ENCODE assay signal across 11 cellular contexts in genomic region chr1:1859970-1860691, GRCh38. TPM values are rescaled to one million over a fixed set of nuclear protein-coding genes. Genes with fewer than 3 reads are reported as not detected.
DNase-seq lines count a peak whose midpoint lies in the region; ATAC-seq and TF ChIP-seq lines count a peak whose summit lies in the region.
"Not testable (repeated sequence)": the region's sequence is repeated elsewhere in the genome, so short reads cannot be mapped to it uniquely, and the experiment has no call there.
"Had no signal": no experiment of that assay in that cellular context is flagged by ENCODE, and none has a peak within 500 bp of the region (broad histone marks: within the 10 kb centered on the region; RNA-seq: fewer than 3 reads in every experiment).

No MANE protein-coding gene starts in this region.

- not testable (repeated sequence) for TF ChIP-seq CTCF in A673 (conservative IDR thresholded peaks at IDR 0.05; ENCODE audit: low read depth, low read length); HFF-Myc (IDR thresholded peaks at IDR 0.05; ENCODE audit: low read depth, low read length, missing control alignments); heart right ventricle (IDR thresholded peaks at IDR 0.05); smooth muscle cell (IDR thresholded peaks at IDR 0.05; ENCODE audit: borderline replicate concordance, insufficient read depth, poor library complexity, severe bottlenecking)

- H3K27me3 Mint-ChIP-seq in activated T-helper 17 cell treated with anti-CD3 and anti-CD28 coated beads, Interleukin-2, amount 50 U/mL, for 72 hours; effector memory CD8-positive, alpha-beta T cell; naive thymus-derived CD8-positive, alpha-beta T cell: not testable (repeated sequence)

- peaks cover 100% of the 10 kb centered on the region for H3K79me2 ChIP-seq in smooth muscle cell (ENCODE audit: low read depth)

- POLR2A ChIA-PET in A673 (lab: Charles Lee; ENCODE audit: low non-redundant PET): not testable (repeated sequence)
- POLR2A ChIA-PET in naive thymus-derived CD8-positive, alpha-beta T cell (lab: Charles Lee): interaction anchor here (1.3 kb wide), 1 partner anchor 48 kb away, joined by 3 read pairs; no protein-coding TSS in a partner anchor

- peak; percentile 40 for DNase-seq in A673 (ENCODE audit: low spot score)
- DNase-seq in HFF-Myc (ENCODE audit: extremely low read depth, low read depth); SK-N-MC (ENCODE audit: low read depth, low spot score); effector memory CD8-positive, alpha-beta T cell; heart right ventricle; naive thymus-derived CD8-positive, alpha-beta T cell; smooth muscle cell (lab: John Stamatoyannopoulos, UW; ENCODE audit: unreplicated experiment): not testable (repeated sequence)

- BruUV-seq in A673 (replicated peaks; lab: Mats Ljungman, UMichigan): not testable (repeated sequence)

- peaks cover 100% of the 10 kb centered on the region for H4K20me1 ChIP-seq in smooth muscle cell (ENCODE audit: low read depth)

- H3K27ac ChIP-seq in A673 (ENCODE audit: low read depth, low read length, poor library complexity, severe bottlenecking) (peak overlapping the region; percentile 93), SK-N-MC (peak overlapping the region; percentile 98), heart right ventricle (peak overlapping the region; percentile 57 to 87 (median 82)), smooth muscle cell (ENCODE audit: low read depth) (peak overlapping the region; percentile 74)

- H3K4me1 Mint-ChIP-seq in activated T-helper 17 cell treated with anti-CD3 and anti-CD28 coated beads, Interleukin-2, amount 50 U/mL, for 72 hours: peaks cover 35% of the 10 kb centered on the region
- peaks cover 59 to 83% of the 10 kb centered on the region in 2 donors for H3K4me1 Mint-ChIP-seq in effector memory CD8-positive, alpha-beta T cell (ENCODE audit: low read depth in 2 of 2)
- H3K4me1 Mint-ChIP-seq in naive thymus-derived CD8-positive, alpha-beta T cell: peaks cover 27 to 96% (median 76%) of the 10 kb centered on the region in 4 donors

- not testable (repeated sequence) for H3K9me3 ChIP-seq in A673 (ENCODE audit: low read depth, low read length, poor library complexity, severe bottlenecking); SK-N-MC (ENCODE audit: low read depth, low read length); heart right ventricle; smooth muscle cell (replicated peaks; ENCODE audit: low read depth)

- peak; percentile 63 for ATAC-seq in activated T-helper 17 cell treated with anti-CD3 and anti-CD28 coated beads, Interleukin-2, amount 50 U/mL, for 72 hours (replicated peaks)
- not testable (repeated sequence) for ATAC-seq in effector memory CD8-positive, alpha-beta T cell (replicated peaks); heart right ventricle; naive thymus-derived CD8-positive, alpha-beta T cell

- peak overlapping the region; percentile 56 for H3K4me2 ChIP-seq in smooth muscle cell

- intact Hi-C loops in A673 (cut with micrococcal nuclease; ENCODE audit: unreplicated experiment): not testable (repeated sequence)
- intact Hi-C loops in heart right ventricle (cut with DNase I): loop anchor here in 6 of 10 donors (2.0 to 5.0 kb wide), 6 partner anchors 29 to 78 kb away; partner anchors contain the start of gene GNB1 (in 4 of the 6)

- not testable (repeated sequence) for H2AFZ ChIP-seq in smooth muscle cell (ENCODE audit: low read depth)

- H3K9ac ChIP-seq in SK-N-MC (ENCODE audit: insufficient read length); smooth muscle cell (ENCODE audit: low read depth): not testable (repeated sequence)

- peak overlapping the region; percentile 65 for H3K27ac Mint-ChIP-seq in activated T-helper 17 cell treated with anti-CD3 and anti-CD28 coated beads, Interleukin-2, amount 50 U/mL, for 72 hours
- H3K27ac Mint-ChIP-seq in effector memory CD8-positive, alpha-beta T cell: peak overlapping the region; percentile 66 to 91
- H3K27ac Mint-ChIP-seq in naive thymus-derived CD8-positive, alpha-beta T cell: peak overlapping the region; percentile 32 to 90 (median 60)

- not testable (repeated sequence) for H3K36me3 ChIP-seq in A673 (ENCODE audit: insufficient read depth, low read length, poor library complexity, severe bottlenecking); SK-N-MC (ENCODE audit: insufficient read depth, low read length); heart right ventricle; smooth muscle cell (ENCODE audit: low read depth)

- not testable (repeated sequence) for H3K9me3 Mint-ChIP-seq in activated T-helper 17 cell treated with anti-CD3 and anti-CD28 coated beads, Interleukin-2, amount 50 U/mL, for 72 hours; effector memory CD8-positive, alpha-beta T cell; naive thymus-derived CD8-positive, alpha-beta T cell

- peaks cover 20% of the 10 kb centered on the region for H3K36me3 Mint-ChIP-seq in activated T-helper 17 cell treated with anti-CD3 and anti-CD28 coated beads, Interleukin-2, amount 50 U/mL, for 72 hours (ENCODE audit: low read depth)
- peaks cover 29% of the 10 kb centered on the region for H3K36me3 Mint-ChIP-seq in effector memory CD8-positive, alpha-beta T cell (ENCODE audit: insufficient read depth)
- not testable (repeated sequence) for H3K36me3 Mint-ChIP-seq in naive thymus-derived CD8-positive, alpha-beta T cell

- WGBS in heart right ventricle, 2 donors: 74 to 86% methylated on average over 8 of the region's 8 CpGs
- 88% methylated on average over 8 of the region's 8 CpGs for WGBS in smooth muscle cell (ENCODE audit: low lambda C conversion rate)

- peak overlapping the region; percentile 31 for H3K4me3 Mint-ChIP-seq in activated T-helper 17 cell treated with anti-CD3 and anti-CD28 coated beads, Interleukin-2, amount 50 U/mL, for 72 hours
- peak overlapping the region; percentile 21 to 56 for H3K4me3 Mint-ChIP-seq in effector memory CD8-positive, alpha-beta T cell
- H3K4me3 Mint-ChIP-seq in naive thymus-derived CD8-positive, alpha-beta T cell: peak overlapping the region in 5 of 10 donors; percentile 20 to 59 (median 32)

- CTCF ChIA-PET in A673 (lab: Charles Lee): not testable (repeated sequence)

- H3K27me3 ChIP-seq in A673 (replicated peaks; ENCODE audit: insufficient read depth, low read depth, low read length, poor library complexity); heart right ventricle; smooth muscle cell (ENCODE audit: low read depth): not testable (repeated sequence)

- H3K4me1 ChIP-seq in A673 (ENCODE audit: insufficient read depth, low read length, poor library complexity, severe bottlenecking): peaks cover 52% of the 10 kb centered on the region
- H3K4me1 ChIP-seq in heart right ventricle: peaks cover 32 to 100% (median 97%) of the 10 kb centered on the region in 9 donors
- peaks cover 22% of the 10 kb centered on the region for H3K4me1 ChIP-seq in smooth muscle cell (ENCODE audit: low read depth)

- H3F3A ChIP-seq in smooth muscle cell (ENCODE audit: low read depth): not testable (repeated sequence)

- H3K4me3 ChIP-seq in A673 (ENCODE audit: low read depth, low read length, poor library complexity, severe bottlenecking); smooth muscle cell: not testable (repeated sequence)
- peak overlapping the region; percentile 26; the same call in 1 of the 2 replicates for H3K4me3 ChIP-seq in HFF-Myc (replicated peaks; ENCODE audit: low read depth, low read length)
- peak overlapping the region; percentile 81 for H3K4me3 ChIP-seq in SK-N-MC
- peak overlapping the region in 5 of 10 donors; percentile 23 to 48 (median 34) for H3K4me3 ChIP-seq in heart right ventricle

RNA-seq across cellular contexts. Expression of gene GNB1, which starts 30.8 kb away (rescaled TPM):
- 610 and 611 TPM in 2 replicates for total RNA-seq in A673 (2021)
- total RNA-seq in activated T-helper 17 cell treated with anti-CD3 and anti-CD28 coated beads, Interleukin-2, amount 50 U/mL, for 72 hours: 100 to 1,000 TPM; 266 to 410 TPM
- 100 to 1,000 TPM; 139 to 228 (median 174) TPM for total RNA-seq in heart right ventricle
- polyA plus RNA-seq in heart right ventricle: 100 to 1,000 TPM in 1 of 2 donors, 10 to 100 TPM in 1; 64.9 to 109 TPM
- total RNA-seq in naive thymus-derived CD8-positive, alpha-beta T cell: 100 to 1,000 TPM; 231 to 232 TPM
- polyA plus RNA-seq in naive thymus-derived CD8-positive, alpha-beta T cell: 100 to 1,000 TPM in 2 of 3 donors, 10 to 100 TPM in 1; 45.9 to 107 (median 105) TPM
- total RNA-seq in smooth muscle cell: 188 and 208 TPM in 2 replicates
- 265 and 293 TPM in 2 replicates for polyA plus RNA-seq in smooth muscle cell

RNA-seq across cellular contexts. Expression of gene CALML6, which starts 54.9 kb away (rescaled TPM):
- total RNA-seq in A673 (2021) (0.28 TPM in 1 of 2 replicates, not detected in the other), heart right ventricle (under 1 TPM in 2 of 10 donors, not detected in 8; 0.20 TPM), smooth muscle cell (1.3 TPM in 1 of 2 replicates, not detected in the other)
- total RNA-seq in activated T-helper 17 cell treated with anti-CD3 and anti-CD28 coated beads, Interleukin-2, amount 50 U/mL, for 72 hours: 1 to 10 TPM in 1 of 2 donors, under 1 TPM in 1; 0.86 to 1.7 TPM
- polyA plus RNA-seq in heart right ventricle (under 1 TPM; 0.09 to 0.88 TPM), smooth muscle cell (0.18 and 0.46 TPM in 2 replicates)
- 1 to 10 TPM; 1.4 to 1.6 TPM for total RNA-seq in naive thymus-derived CD8-positive, alpha-beta T cell
- polyA plus RNA-seq in naive thymus-derived CD8-positive, alpha-beta T cell: not detected
- total RNA-seq: IMR-90; T-helper 1 cell treated with Interleukin-12 subunit alpha and Interleukin-12 subunit beta and Interleukin-4 antibody, amounts not matched to agents 30 ng/mL and 1 ng/mL, for 36 hours had no signal

RNA-seq across cellular contexts. Expression of gene TMEM52, which starts 58.9 kb away (rescaled TPM):
- 4.1 and 10.3 TPM in 2 replicates for total RNA-seq in A673 (2021)
- total RNA-seq in activated T-helper 17 cell treated with anti-CD3 and anti-CD28 coated beads, Interleukin-2, amount 50 U/mL, for 72 hours: 1 to 10 TPM; 1.8 to 2.0 TPM
- total RNA-seq in heart right ventricle: 1 to 10 TPM in 6 of 10 donors, under 1 TPM in 2, not detected in 2; 0.58 to 3.1 (median 1.9) TPM
- polyA plus RNA-seq in heart right ventricle: 10 to 100 TPM in 1 of 2 donors, 1 to 10 TPM in 1; 1.0 to 11.5 TPM
- 1 to 10 TPM in 1 of 2 experiments, not detected in 1; 1.0 TPM for total RNA-seq in naive thymus-derived CD8-positive, alpha-beta T cell
- under 1 TPM in 2 of 3 donors, not detected in 1; 0.20 to 0.53 TPM for polyA plus RNA-seq in naive thymus-derived CD8-positive, alpha-beta T cell
- total RNA-seq in smooth muscle cell: 0.18 and 0.45 TPM in 2 replicates
- 1.7 and 7.4 TPM in 2 replicates for polyA plus RNA-seq in smooth muscle cell
- total RNA-seq: T-helper 1 cell treated with Interleukin-12 subunit alpha and Interleukin-12 subunit beta and Interleukin-4 antibody, amounts not matched to agents 30 ng/mL and 1 ng/mL, for 36 hours; ureter had no signal
